In the genomic region with DNA sequence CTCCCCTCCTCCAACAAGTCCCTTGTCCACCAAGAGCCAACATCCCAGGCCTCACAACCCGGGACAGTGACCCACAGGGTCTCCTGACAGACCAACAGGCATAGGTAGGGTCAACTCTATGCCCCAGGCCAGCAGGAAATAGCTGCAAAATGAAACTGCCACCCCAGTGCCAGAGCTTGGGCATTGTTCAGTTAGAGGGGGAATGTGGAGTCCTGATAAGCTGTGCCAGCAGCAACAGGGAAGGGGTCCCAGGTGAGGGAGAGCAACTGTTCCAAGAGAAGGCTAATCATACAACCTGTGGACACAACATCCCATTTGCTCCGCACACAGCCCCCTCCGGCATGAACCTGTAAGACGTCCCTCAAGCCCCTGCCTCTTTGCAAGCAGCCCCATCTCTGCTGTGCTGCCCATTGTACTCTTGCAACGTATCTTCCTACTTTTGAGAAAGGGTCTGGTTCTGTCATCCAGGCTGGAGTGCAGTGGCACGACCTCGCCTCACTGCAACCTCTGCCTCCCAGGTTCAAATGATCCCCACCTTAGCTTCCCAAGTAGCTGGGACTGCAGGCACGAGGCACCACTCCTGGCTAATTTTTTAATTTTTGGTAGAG, we compare ENCODE assay signal across 28 cellular contexts. TPM values are rescaled to one million over a fixed set of nuclear protein-coding genes. Genes with fewer than 3 reads are reported as not detected.
DNase-seq lines count a peak whose midpoint lies in the region; ATAC-seq, FAIRE-seq and TF ChIP-seq lines count a peak whose summit lies in the region.
"Had no signal": no experiment of that assay in that cellular context is flagged by ENCODE, and none has a peak within 500 bp of the region (broad histone marks: within the 10 kb centered on the region; RNA-seq: fewer than 3 reads in every experiment).

No MANE protein-coding gene starts in this region.

- ATAC-seq in HG02678 (IDR thresholded peaks at IDR 0.05; ENCODE audit: unreplicated experiment) = no peak
- ATAC-seq: A549 had no signal

- TF ChIP-seq POLR2A in thyroid gland (IDR thresholded peaks at IDR 0.05) = no peak

- intact Hi-C loops in posterior vena cava (cut with DNase I) (no loop called here), thyroid gland (cut with DNase I) (no loop called here)

- H2BK120ac ChIP-seq in neuronal stem cell (ENCODE audit: low read depth, low read length) = no peak overlapping the region

- H3K79me1 ChIP-seq in neuronal stem cell (ENCODE audit: low read depth, low read length) = no peaks in the 10 kb centered on the region

- DNase-seq in HTR-8/SVneo (ENCODE audit: insufficient read length, low spot score) = no peak
- peak; percentile 55 for DNase-seq in chondrocyte (ENCODE audit: low spot score)
- no peak for DNase-seq in neuronal stem cell (ENCODE audit: low spot score)
- DNase-seq in posterior vena cava (ENCODE audit: low spot score) = peak; percentile 61
- no peak for DNase-seq in NOMO-1 (lab: John Stamatoyannopoulos, UW; ENCODE audit: unreplicated experiment in 2 of 2)
- DNase-seq in thyroid gland = no peak
- DNase-seq in hepatic stellate cell (ENCODE audit: low spot score) = no peak
- DNase-seq: 8988T; ACHN; AML-193; BE2C; Calu3; CD4-positive, alpha-beta memory T cell; COR-L47; DMS53; DMS79 treated with DMSO at 0.1 percent for 48 hours; GF-D8; GOT3; HFFc6 had no signal

- no peak overlapping the region for H3K9ac ChIP-seq in neuronal stem cell (ENCODE audit: low read depth, low read length, poor library complexity)
- H3K9ac ChIP-seq: BLaER1 treated with 17β-estradiol and CSF1 and Interleukin-3, amounts not matched to agents 10 nM and 100 nM had no signal

- H3K27ac Mint-ChIP-seq in chondrocyte (ENCODE audit: unreplicated experiment) = no peak overlapping the region
- H3K27ac Mint-ChIP-seq: HFFc6 had no signal

- peaks cover 14% of the 10 kb centered on the region for H3K4me1 Mint-ChIP-seq in chondrocyte (ENCODE audit: low read depth)
- H3K4me1 Mint-ChIP-seq: CD4-positive, alpha-beta memory T cell had no signal

- no peaks in the 10 kb centered on the region for H3K4me1 ChIP-seq in neuronal stem cell (ENCODE audit: control insufficient read depth in 2 of 2, insufficient read depth in 1 of 2, low read depth in 1 of 2, low read length in 2 of 2)
- H3K4me1 ChIP-seq in thyroid gland = no peaks in the 10 kb centered on the region
- H3K4me1 ChIP-seq: A549, BE2C, HAP-1 had no signal

- H3K4me3 ChIP-seq in neuronal stem cell (ENCODE audit: low read length in 2 of 2) (no peak overlapping the region), thyroid gland (replicated peaks in 1 of 3) (no peak overlapping the region)
- H3K4me3 ChIP-seq: A549; BLaER1 treated with 17β-estradiol and CSF1 and Interleukin-3, amounts not matched to agents 10 nM and 100 nM; HAP-1 had no signal

- no peak for TF ChIP-seq CTCF in chondrocyte (IDR thresholded peaks at IDR 0.05)
- TF ChIP-seq CTCF in thyroid gland (IDR thresholded peaks at IDR 0.05) = no peak

- no peak overlapping the region for H4K91ac ChIP-seq in neuronal stem cell (ENCODE audit: low read depth, low read length, poor library complexity)

- no peak overlapping the region for H3K27ac ChIP-seq in neuronal stem cell (replicated peaks; ENCODE audit: low read length)
- H3K27ac ChIP-seq in thyroid gland = no peak overlapping the region
- H3K27ac ChIP-seq: A549; BLaER1 treated with 17β-estradiol and CSF1 and Interleukin-3, amounts not matched to agents 10 nM and 100 nM had no signal

- no peak overlapping the region for H3K14ac ChIP-seq in neuronal stem cell (ENCODE audit: low read length)

- H2AFZ ChIP-seq in neuronal stem cell (ENCODE audit: low read length) = no peak overlapping the region

- peak; percentile 4 for FAIRE-seq in HTR-8/SVneo (lab: Jason Lieb, UNC)
- FAIRE-seq: A549, GM12891, GM18507, H54 had no signal

- no peaks in the 10 kb centered on the region for H3K36me3 ChIP-seq in neuronal stem cell (replicated peaks in 1 of 2; ENCODE audit: control insufficient read depth in 2 of 2, insufficient read depth in 2 of 2, low read length in 2 of 2)
- H3K36me3 ChIP-seq in thyroid gland = no peaks in the 10 kb centered on the region
- H3K36me3 ChIP-seq: BE2C; BLaER1 treated with 17β-estradiol and CSF1 and Interleukin-3, amounts not matched to agents 10 nM and 100 nM; HAP-1 had no signal

- no peaks in the 10 kb centered on the region for H3K36me3 Mint-ChIP-seq in chondrocyte (ENCODE audit: low read depth)
- H3K36me3 Mint-ChIP-seq: CD4-positive, alpha-beta memory T cell had no signal

- no peak overlapping the region for H2BK12ac ChIP-seq in neuronal stem cell (ENCODE audit: low read length)

- no peak overlapping the region for H2BK15ac ChIP-seq in neuronal stem cell (ENCODE audit: low read length)

- peaks cover 0 to 4% (median 0%) of the 10 kb centered on the region in 3 experiments for H3K27me3 ChIP-seq in neuronal stem cell (ENCODE audit: control insufficient read depth in 3 of 3, insufficient read depth in 3 of 3, low read depth in 1 of 3, low read length in 3 of 3)
- no peaks in the 10 kb centered on the region for H3K27me3 ChIP-seq in thyroid gland
- H3K27me3 ChIP-seq: BE2C; BLaER1 treated with 17β-estradiol and CSF1 and Interleukin-3, amounts not matched to agents 10 nM and 100 nM had no signal

- no peak overlapping the region for H3K4me3 Mint-ChIP-seq in chondrocyte (ENCODE audit: unreplicated experiment)
- H3K4me3 Mint-ChIP-seq: CD4-positive, alpha-beta memory T cell; HFFc6 had no signal

- no peak overlapping the region for H3K18ac ChIP-seq in neuronal stem cell (ENCODE audit: low read length)

- H2BK5ac ChIP-seq in neuronal stem cell (ENCODE audit: low read length) = no peak overlapping the region

- peak overlapping the region; percentile 37 for H3K23ac ChIP-seq in neuronal stem cell (ENCODE audit: low read depth, low read length, poor library complexity)

- no peak overlapping the region for H3K4me2 ChIP-seq in neuronal stem cell (ENCODE audit: insufficient read depth, low read length, poor library complexity, severe bottlenecking)
- H3K4me2 ChIP-seq: A549; BLaER1 treated with 17β-estradiol and CSF1 and Interleukin-3, amounts not matched to agents 10 nM and 100 nM had no signal

- no peak overlapping the region for H2AK5ac ChIP-seq in neuronal stem cell (ENCODE audit: low read depth, low read length)

- no peak overlapping the region for H3K4ac ChIP-seq in neuronal stem cell (ENCODE audit: low read length)

- no CpG with 5 or more reads among the region's 8 CpGs for WGBS in neuronal stem cell (ENCODE audit: extremely low coverage in 2 of 2, insufficient read length in 2 of 2, insufficient replicate concordance in 1 of 2), 2 donors
- WGBS in thyroid gland, 2 donors = 82 to 87% methylated on average over 8 of the region's 8 CpGs

- no peaks in the 10 kb centered on the region for H3K9me3 Mint-ChIP-seq in chondrocyte (ENCODE audit: low read depth)

- peak overlapping the region; percentile 23 for H4K8ac ChIP-seq in neuronal stem cell (ENCODE audit: low read depth, low read length)

- H3K27me3 Mint-ChIP-seq in chondrocyte (ENCODE audit: low read depth) = peaks cover 6% of the 10 kb centered on the region

- H3K9me3 ChIP-seq in neuronal stem cell (replicated peaks in 1 of 2; ENCODE audit: control insufficient read depth in 2 of 2, insufficient read depth in 1 of 2, low read depth in 1 of 2, low read length in 2 of 2) (peaks cover 0 to 2% of the 10 kb centered on the region in 2 donors), thyroid gland (no peaks in the 10 kb centered on the region)
- H3K9me3 ChIP-seq: BE2C had no signal

RNA-seq across cellular contexts. Expression of a gene that starts 17.2 kb away (rescaled TPM):
- total RNA-seq in chondrocyte = not detected in 3 replicates
- not detected for polyA plus RNA-seq in neuronal stem cell (2013, experiment 1 of 2)
- 0.01 TPM for polyA plus RNA-seq in neuronal stem cell (2013, experiment 2 of 2)
- 1 to 10 TPM in 1 of 2 donors, under 1 TPM in 1; 0.79 to 9.1 TPM for total RNA-seq in posterior vena cava
- total RNA-seq in thyroid gland = not detected
- total RNA-seq: Calu3; CD4-positive, alpha-beta memory T cell; Daoy; G401; HFFc6 had no signal
- polyA plus RNA-seq: A549; CD4-positive, alpha-beta memory T cell had no signal

RNA-seq across cellular contexts. Expression of a gene that starts 29.0 kb away (rescaled TPM):
- total RNA-seq in chondrocyte (not detected in 3 replicates), posterior vena cava (1 to 10 TPM in 1 of 2 donors, not detected in 1; 4.0 TPM), thyroid gland (not detected)
- 0.06 TPM for polyA plus RNA-seq in neuronal stem cell (2013, experiment 1 of 2)
- 0.06 TPM for polyA plus RNA-seq in neuronal stem cell (2013, experiment 2 of 2)
- total RNA-seq: Calu3; CD4-positive, alpha-beta memory T cell; Daoy; G401; HFFc6 had no signal
- polyA plus RNA-seq: A549; CD4-positive, alpha-beta memory T cell had no signal

RNA-seq across cellular contexts. Expression of a gene that starts 41.4 kb away (rescaled TPM):
- total RNA-seq in chondrocyte (11.4 to 15.3 TPM (median 14.1 TPM) in 3 replicates), posterior vena cava (10 to 100 TPM in 1 of 2 donors, 1 to 10 TPM in 1; 9.1 to 10.2 TPM), thyroid gland (10 to 100 TPM; 16.8 to 43.3 (median 21.1) TPM)
- 14.4 TPM for polyA plus RNA-seq in neuronal stem cell (2013, experiment 1 of 2)
- 14.3 TPM for polyA plus RNA-seq in neuronal stem cell (2013, experiment 2 of 2)

Comparison
In these comparisons a context has a peak if more than half of its experiments do, and no peak if none do; other contexts are left out.
1. DNase-seq: peak in chondrocyte (single experiment) and posterior vena cava (single experiment); none in HTR-8/SVneo (single experiment), neuronal stem cell (single experiment), NOMO-1 (0 of 2), thyroid gland (0 of 2) and hepatic stellate cell (single experiment).